Comparison of ENCODE assay signal across 18 cellular contexts in genomic region chr15:95690631-95691340, GRCh38.
DNase-seq lines count a peak whose midpoint lies in the region; ATAC-seq and TF ChIP-seq lines count a peak whose summit lies in the region.
"Had no signal": no experiment of that assay in that cellular context is flagged by ENCODE, and none has a peak within 500 bp of the region (broad histone marks: within the 10 kb centered on the region; RNA-seq: fewer than 3 reads in every experiment).

No MANE protein-coding gene starts in this region.

- DNase-seq in amniotic epithelial cell (ENCODE audit: low read depth) (peak; percentile 39), type B pancreatic cell (ENCODE audit: extremely low spot score, unreplicated experiment) (no peak), midbrain (lab: John Stamatoyannopoulos, UW) (no peak), heart right ventricle (no peak), pons (ENCODE audit: low spot score) (no peak)
- DNase-seq: activated effector memory CD4-positive, alpha-beta T cell treated with anti-CD3 and anti-CD28 coated beads, Interleukin-2, amount 50 U/mL, for 16 hours; amniotic stem cell; central memory CD4-positive, alpha-beta T cell; esophagus squamous epithelium; GDM1; KG1; nephron progenitor cell; psoas muscle; testis; WERI-Rb-1 had no signal

- no peak overlapping the region for H3K4me3 Mint-ChIP-seq in type B pancreatic cell
- H3K4me3 Mint-ChIP-seq: memory B cell, nephron progenitor cell had no signal

- intact Hi-C loops in heart right ventricle (cut with DNase I) = no loop called here

- H3K27ac ChIP-seq in heart right ventricle = no peak overlapping the region
- H3K27ac ChIP-seq: esophagus squamous epithelium, psoas muscle, testis, WERI-Rb-1 had no signal

- H3K27ac Mint-ChIP-seq in type B pancreatic cell = peak overlapping the region; percentile 39
- H3K27ac Mint-ChIP-seq: memory B cell, nephron progenitor cell had no signal

- H3K27me3 ChIP-seq in heart right ventricle = no peaks in the 10 kb centered on the region
- H3K27me3 ChIP-seq: esophagus squamous epithelium, testis had no signal

- H3K36me3 ChIP-seq in heart right ventricle = no peaks in the 10 kb centered on the region
- H3K36me3 ChIP-seq: esophagus squamous epithelium, WERI-Rb-1 had no signal

- 92 to 94% methylated on average over 7 of the region's 7 CpGs for WGBS in heart right ventricle, 2 donors

- peak; percentile 72 for ATAC-seq in GM19372 (IDR thresholded peaks at IDR 0.05; ENCODE audit: low read depth, unreplicated experiment)
- ATAC-seq in HG03378 (IDR thresholded peaks at IDR 0.05; ENCODE audit: unreplicated experiment) = peak; percentile 54
- ATAC-seq in heart right ventricle = no peak
- ATAC-seq: psoas muscle had no signal

- peaks cover 16% of the 10 kb centered on the region for H3K9me3 Mint-ChIP-seq in type B pancreatic cell

- no peaks in the 10 kb centered on the region for H3K4me1 Mint-ChIP-seq in type B pancreatic cell (ENCODE audit: unreplicated experiment)
- H3K4me1 Mint-ChIP-seq: memory B cell, nephron progenitor cell had no signal

- no peak overlapping the region for H3K4me3 ChIP-seq in heart right ventricle
- H3K4me3 ChIP-seq: esophagus squamous epithelium, psoas muscle, testis had no signal

- peaks cover 0 to 42% (median 18%) of the 10 kb centered on the region in 11 donors for H3K9me3 ChIP-seq in heart right ventricle
- H3K9me3 ChIP-seq: testis had no signal

- H3K4me1 ChIP-seq in heart right ventricle = no peaks in the 10 kb centered on the region
- H3K4me1 ChIP-seq: esophagus squamous epithelium, psoas muscle, testis had no signal

- no peaks in the 10 kb centered on the region for H3K27me3 Mint-ChIP-seq in type B pancreatic cell
- H3K27me3 Mint-ChIP-seq: memory B cell had no signal

- peaks cover 4% of the 10 kb centered on the region for H3K36me3 Mint-ChIP-seq in type B pancreatic cell
- H3K36me3 Mint-ChIP-seq: memory B cell had no signal

- TF ChIP-seq CTCF in type B pancreatic cell (conservative IDR thresholded peaks at IDR 0.05) (no peak), heart right ventricle (IDR thresholded peaks at IDR 0.05) (no peak)

Comparison
In these comparisons a context has a peak if more than half of its experiments do, and no peak if none do; other contexts are left out.
1. ATAC-seq: peak in GM19372 (single experiment) and HG03378 (single experiment); none in heart right ventricle (0 of 8).